12 cellular contexts compared by ENCODE assay signal in the genomic region with DNA sequence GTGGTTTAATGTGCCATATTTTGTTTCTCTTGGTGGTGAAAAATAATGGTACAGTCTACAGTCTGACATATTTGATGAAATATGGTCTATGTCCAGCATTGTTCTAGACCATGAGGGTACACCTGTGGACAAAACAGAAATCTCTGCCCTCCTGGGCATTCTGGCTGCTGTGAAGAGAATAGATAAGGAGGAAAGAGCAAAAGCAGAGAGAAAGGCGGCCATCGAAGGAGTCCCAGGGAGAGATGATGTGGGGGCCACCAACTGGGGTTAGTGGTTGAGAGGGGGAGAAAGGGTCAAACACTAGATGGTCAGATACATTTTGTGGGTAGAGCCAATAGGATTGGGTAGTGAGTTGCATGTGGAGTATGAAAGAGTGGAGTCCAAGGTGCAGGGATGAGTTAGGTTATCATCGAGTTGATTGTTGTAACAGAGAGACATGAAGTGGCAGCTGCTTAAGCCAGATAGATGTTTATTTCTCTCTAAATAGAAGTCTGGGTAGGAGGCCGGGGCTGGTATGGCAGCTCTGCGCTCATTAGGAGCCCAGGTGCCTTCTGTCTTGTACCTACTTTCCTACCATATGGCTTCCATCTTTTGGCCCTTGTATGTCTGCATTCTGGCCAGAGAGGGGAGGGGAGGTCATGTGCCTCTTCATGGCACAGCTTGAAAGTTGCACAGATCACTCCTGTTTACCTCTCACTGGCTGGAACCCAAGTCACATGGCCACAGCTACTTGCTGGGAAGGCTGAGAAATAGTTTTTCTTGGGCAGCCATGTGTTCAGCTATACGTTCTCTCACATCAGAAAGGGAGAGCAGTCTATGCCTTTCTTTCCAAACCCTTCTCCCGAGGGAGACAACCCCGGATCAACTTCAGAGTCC. TPM values are rescaled to one million over a fixed set of nuclear protein-coding genes. Genes with fewer than 3 reads are reported as not detected.
DNase-seq lines count a peak whose midpoint lies in the region; ATAC-seq and TF ChIP-seq lines count a peak whose summit lies in the region.
"Had no signal": no experiment of that assay in that cellular context is flagged by ENCODE, and none has a peak within 500 bp of the region (broad histone marks: within the 10 kb centered on the region; RNA-seq: fewer than 3 reads in every experiment).

No MANE protein-coding gene starts in this region.

- H3K9me3 ChIP-seq in H9 (ENCODE audit: control insufficient read depth, low read depth, low read length), result no peaks in the 10 kb centered on the region
- no peaks in the 10 kb centered on the region for H3K9me3 ChIP-seq in adrenal gland (replicated peaks in 1 of 3)
- no peaks in the 10 kb centered on the region for H3K9me3 ChIP-seq in cardiac muscle cell (ENCODE audit: low read depth)

- no peak overlapping the region for H3K4ac ChIP-seq in H9 (ENCODE audit: low read depth, low read length)

- peaks cover 0 to 11% of the 10 kb centered on the region in 2 donors for H3K36me3 ChIP-seq in adrenal gland (replicated peaks in 1 of 2)
- H3K36me3 ChIP-seq in cardiac muscle cell, result no peaks in the 10 kb centered on the region

- H2AK5ac ChIP-seq in H9 (ENCODE audit: insufficient read length, low read length), result no peak overlapping the region

- TF ChIP-seq POLR2A in adrenal gland (IDR thresholded peaks at IDR 0.05) (no peak), GM18505 (IDR thresholded peaks at IDR 0.05; ENCODE audit: borderline replicate concordance, extremely low read depth, insufficient read depth, insufficient read length) (no peak)

- no peak overlapping the region for H3K14ac ChIP-seq in H9 (ENCODE audit: insufficient read depth, low read length)

- no peak overlapping the region; a peak in 1 of 5 replicates for H3K4me3 Mint-ChIP-seq in H9
- H3K4me3 Mint-ChIP-seq: activated naive CD8-positive, alpha-beta T cell treated with anti-CD3 and anti-CD28 coated beads, Interleukin-2, amount 50 U/mL, for 24 hours had no signal

- no peak overlapping the region for H2AFZ ChIP-seq in H9 (ENCODE audit: low read length)

- WGBS in H9 (ENCODE audit: extremely low coverage, insufficient read length, low lambda C conversion rate), result no CpG with 5 or more reads among the region's 8 CpGs
- WGBS in adrenal gland, 4 donors, result 69 to 77% (median 73%) methylated on average over 8 of the region's 8 CpGs

- H2BK12ac ChIP-seq in H9 (ENCODE audit: insufficient read length, low read depth, low read length), result peak overlapping the region; percentile 10

- H3K9me3 Mint-ChIP-seq in H9, result no peaks in the 10 kb centered on the region
- H3K9me3 Mint-ChIP-seq: activated naive CD8-positive, alpha-beta T cell treated with anti-CD3 and anti-CD28 coated beads, Interleukin-2, amount 50 U/mL, for 24 hours; IgD-negative memory B cell had no signal

- no peak overlapping the region for H4K8ac ChIP-seq in H9 (replicated peaks; ENCODE audit: insufficient read length, low read depth, low read length)

- no peak overlapping the region for H3K56ac ChIP-seq in H9 (ENCODE audit: insufficient read length, low read depth, low read length)

- H3K18ac ChIP-seq in H9 (ENCODE audit: insufficient read length, low read depth, low read length), result no peak overlapping the region

- peaks cover 24% of the 10 kb centered on the region; the same call in 1 of the 2 replicates for H3K79me2 ChIP-seq in H9 (ENCODE audit: insufficient read depth, low read length)

- peaks cover 24 to 26% of the 10 kb centered on the region in 2 experiments for H3K4me1 Mint-ChIP-seq in H9

- H2BK20ac ChIP-seq in H9 (ENCODE audit: low read depth, low read length, poor library complexity, severe bottlenecking), result no peak overlapping the region

- peak overlapping the region in 1 of 3 experiments; percentile 40; a peak in 3 of 7 replicates for H3K27ac Mint-ChIP-seq in H9
- H3K27ac Mint-ChIP-seq: activated naive CD8-positive, alpha-beta T cell treated with anti-CD3 and anti-CD28 coated beads, Interleukin-2, amount 50 U/mL, for 24 hours had no signal

- intact Hi-C loops in adrenal gland (cut with DNase I) (no loop called here), sciatic nerve (cut with DNase I) (no loop called here)

- H3K27ac ChIP-seq in H9 (ENCODE audit: insufficient read length, low read depth, low read length), result no peak overlapping the region
- H3K27ac ChIP-seq in adrenal gland, result peak overlapping the region in 4 of 5 donors; percentile 62 to 74 (median 69)
- peak overlapping the region; percentile 73 for H3K27ac ChIP-seq in cardiac muscle cell
- H3K27ac ChIP-seq in coronary artery, result peak overlapping the region in 1 of 2 donors; percentile 2

- ATAC-seq in sciatic nerve (peak; percentile 27), GM18505 (IDR thresholded peaks at IDR 0.05; ENCODE audit: unreplicated experiment) (no peak)
- ATAC-seq: activated naive CD8-positive, alpha-beta T cell treated with anti-CD3 and anti-CD28 coated beads, Interleukin-2, amount 50 U/mL, for 24 hours had no signal

- H4K5ac ChIP-seq in H9 (ENCODE audit: insufficient read length, low read depth, low read length), result no peak overlapping the region

- DNase-seq in H9 (no peak), adrenal gland (peak in 4 of 7 donors; percentile 32 to 53 (median 46)), cardiac muscle cell (ENCODE audit: low read depth in 1 of 2, low spot score in 1 of 2) (peak in 1 of 2 donors; percentile 64), sciatic nerve (ENCODE audit: low spot score) (no peak), kidney glomerular epithelial cell (lab: John Stamatoyannopoulos, UW) (no peak), coronary artery (ENCODE audit: low spot score) (no peak)
- no peak for DNase-seq in stimulated activated CD4-positive, alpha-beta T cell treated with anti-CD3 and anti-CD28 coated beads, Interleukin-1b, Interleukin-23, amount 100 ng/mL, for 48 hours
- DNase-seq: activated CD4-positive, CD25-positive, alpha-beta regulatory T cell treated with anti-CD3 and anti-CD28 coated beads, Interleukin-2, amount 50 U/mL, for 72 hours; activated naive CD8-positive, alpha-beta T cell treated with anti-CD3 and anti-CD28 coated beads, Interleukin-2, amount 50 U/mL, for 24 hours; DMS153 had no signal

- H3K4me1 ChIP-seq in H9 (ENCODE audit: insufficient read depth, low read length), result 0 out of 2 replicates have a peak, but pooled peaks cover 9% of the 10 kb centered on the region
- peaks cover 23 to 39% of the 10 kb centered on the region in 2 donors for H3K4me1 ChIP-seq in adrenal gland (replicated peaks in 1 of 2)
- peaks cover 15% of the 10 kb centered on the region for H3K4me1 ChIP-seq in cardiac muscle cell (ENCODE audit: low read depth)

- no peak overlapping the region for H3K23ac ChIP-seq in H9 (ENCODE audit: insufficient read length, low read depth, low read length)

- peaks cover 7 to 20% (median 17%) of the 10 kb centered on the region in 3 experiments; a peak in 6 of 7 replicates for H3K36me3 Mint-ChIP-seq in H9 (ENCODE audit: insufficient read depth in 1 of 3, low read depth in 3 of 3)

- no peak overlapping the region for H2BK120ac ChIP-seq in H9 (ENCODE audit: low read depth, low read length, poor library complexity, severe bottlenecking)

- no peak overlapping the region for H3K9ac ChIP-seq in H9 (ENCODE audit: extremely low read depth, insufficient read length, low read length)

- H3K79me1 ChIP-seq in H9 (ENCODE audit: insufficient read depth, low read depth, low read length, poor library complexity, severe bottlenecking), result peaks cover 15% of the 10 kb centered on the region

- H4K91ac ChIP-seq in H9 (ENCODE audit: insufficient read length, low read depth, low read length), result no peak overlapping the region

- no peaks in the 10 kb centered on the region for H3K23me2 ChIP-seq in H9 (ENCODE audit: insufficient read length, low read depth, low read length, poor library complexity, severe bottlenecking)

- no peak overlapping the region for H3K4me2 ChIP-seq in H9 (ENCODE audit: insufficient read depth, insufficient read length, low read length)

- no peaks in the 10 kb centered on the region for H4K20me1 ChIP-seq in H9 (ENCODE audit: control insufficient read depth, insufficient read depth, insufficient read length)

- H3K4me3 ChIP-seq in adrenal gland (no peak overlapping the region), cardiac muscle cell (no peak overlapping the region), coronary artery (no peak overlapping the region)

- H2BK5ac ChIP-seq in H9 (ENCODE audit: insufficient read length, low read length), result no peak overlapping the region

- H3K27me3 Mint-ChIP-seq in H9 (ENCODE audit: low read depth), result no peaks in the 10 kb centered on the region
- H3K27me3 Mint-ChIP-seq: activated naive CD8-positive, alpha-beta T cell treated with anti-CD3 and anti-CD28 coated beads, Interleukin-2, amount 50 U/mL, for 24 hours; IgD-negative memory B cell had no signal

- TF ChIP-seq CTCF in H9 (conservative IDR thresholded peaks at IDR 0.05), result no peak
- no peak for TF ChIP-seq CTCF in adrenal gland (IDR thresholded peaks at IDR 0.05)
- no peak for TF ChIP-seq CTCF in cardiac muscle cell (IDR thresholded peaks at IDR 0.05; ENCODE audit: low read depth, low read length)
- TF ChIP-seq CTCF in coronary artery (IDR thresholded peaks at IDR 0.05), result no peak

- no peaks in the 10 kb centered on the region for H3K27me3 ChIP-seq in H9 (ENCODE audit: insufficient read depth, low read length)
- no peaks in the 10 kb centered on the region for H3K27me3 ChIP-seq in adrenal gland
- no peaks in the 10 kb centered on the region for H3K27me3 ChIP-seq in cardiac muscle cell

- no peak overlapping the region for H2BK15ac ChIP-seq in H9 (ENCODE audit: low read depth, low read length)

- no peak overlapping the region for H3T11ph ChIP-seq in H9 (ENCODE audit: low read length)

RNA-seq across cellular contexts. Expression of gene UBE4B, which starts 13.0 kb away (rescaled TPM):
- total RNA-seq in H9 (2021), result 66.0 and 67.6 TPM in 2 replicates
- total RNA-seq in adrenal gland, result 10 to 100 TPM; 34.5 to 87.1 (median 66.2) TPM
- 10 to 100 TPM; 18.7 to 33.6 (median 19.0) TPM for polyA plus RNA-seq in adrenal gland
- 45.4 and 72.0 TPM in 2 replicates for total RNA-seq in cardiac muscle cell
- polyA plus RNA-seq in cardiac muscle cell, result 34.1 and 51.8 TPM in 2 replicates
- total RNA-seq in sciatic nerve, result 42.5 TPM

RNA-seq across cellular contexts. Expression of gene RBP7, which starts 48.7 kb away (rescaled TPM):
- total RNA-seq in H9 (2021), result 4.5 and 6.2 TPM in 2 replicates
- 10 to 100 TPM in 5 of 8 donors, 1 to 10 TPM in 3; 1.4 to 25.0 (median 11.9) TPM for total RNA-seq in adrenal gland
- polyA plus RNA-seq in adrenal gland, result 10 to 100 TPM; 12.0 to 52.6 (median 19.4) TPM
- total RNA-seq in cardiac muscle cell, result 0.86 and 0.92 TPM in 2 replicates
- polyA plus RNA-seq in cardiac muscle cell, result 2.3 and 4.3 TPM in 2 replicates
- 15.2 TPM for total RNA-seq in sciatic nerve

Comparison
In these comparisons a context has a peak if more than half of its experiments do, and no peak if none do; other contexts are left out.
1. DNase-seq: peak in adrenal gland (4 of 7); none in H9 (single experiment), sciatic nerve (single experiment), stimulated activated CD4-positive, alpha-beta T cell treated with anti-CD3 and anti-CD28 coated beads, Interleukin-1b, Interleukin-23, amount 100 ng/mL, for 48 hours (single experiment), kidney glomerular epithelial cell (single experiment) and coronary artery (single experiment).